17 cellular contexts compared by ENCODE assay signal in genomic region chr16:73418746-73419145, GRCh38.
DNase-seq lines count a peak whose midpoint lies in the region; TF ChIP-seq lines count a peak whose summit lies in the region.
"Had no signal": no experiment of that assay in that cellular context is flagged by ENCODE, and none has a peak within 500 bp of the region (broad histone marks: within the 10 kb centered on the region; RNA-seq: fewer than 3 reads in every experiment).

No MANE protein-coding gene starts in this region.

- peaks cover 33% of the 10 kb centered on the region for H3K4me1 Mint-ChIP-seq in HFFc6 (ENCODE audit: low read depth)
- H3K4me1 Mint-ChIP-seq: CD4-positive, alpha-beta memory T cell had no signal

- peaks cover 3% of the 10 kb centered on the region for H3K27me3 Mint-ChIP-seq in HFFc6 (ENCODE audit: insufficient read depth)
- H3K27me3 Mint-ChIP-seq: CD4-positive, alpha-beta memory T cell had no signal

- H3K4me1 ChIP-seq in adipocyte (ENCODE audit: control insufficient read depth, insufficient read depth, low read length): no peaks in the 10 kb centered on the region
- H3K4me1 ChIP-seq in MM.1S (ENCODE audit: low read length): no peaks in the 10 kb centered on the region
- H3K4me1 ChIP-seq: BE2C, HAP-1 had no signal

- no peaks in the 10 kb centered on the region for H3K9me3 Mint-ChIP-seq in HFFc6

- no peaks in the 10 kb centered on the region for H3K9me2 ChIP-seq in MM.1S (replicated peaks; ENCODE audit: insufficient read depth, low read length)

- H3K9ac ChIP-seq in adipocyte (ENCODE audit: low read length) (no peak overlapping the region), MM.1S (ENCODE audit: low read length) (no peak overlapping the region)
- H3K9ac ChIP-seq: KMS-11 had no signal

- no peak overlapping the region for H3K4me3 Mint-ChIP-seq in HFFc6
- H3K4me3 Mint-ChIP-seq: CD4-positive, alpha-beta memory T cell had no signal

- TF ChIP-seq CTCF in AG09319 (IDR thresholded peaks at IDR 0.05; ENCODE audit: low read depth, low read length) (no peak), fibroblast of villous mesenchyme (IDR thresholded peaks at IDR 0.05; ENCODE audit: insufficient read depth, low read depth, low read length) (no peak), HFFc6 (IDR thresholded peaks at IDR 0.05) (no peak), MM.1S (IDR thresholded peaks at IDR 0.05; ENCODE audit: low read length) (no peak)

- H2AFZ ChIP-seq in MM.1S (ENCODE audit: low read length): no peak overlapping the region

- H3K36me3 Mint-ChIP-seq in HFFc6 (ENCODE audit: low read depth): no peaks in the 10 kb centered on the region
- H3K36me3 Mint-ChIP-seq: CD4-positive, alpha-beta memory T cell had no signal

- no peak overlapping the region for H3K27ac Mint-ChIP-seq in HFFc6
- H3K27ac Mint-ChIP-seq: CD4-positive, alpha-beta memory T cell had no signal

- DNase-seq in AG09319 (ENCODE audit: extremely low read depth, low read depth): peak; percentile 20
- peak; percentile 92 for DNase-seq in H4 (ENCODE audit: low spot score)
- DNase-seq in adipocyte (ENCODE audit: low read depth): peak; percentile 14
- DNase-seq in fibroblast of villous mesenchyme (ENCODE audit: low read depth): peak; percentile 45
- DNase-seq in HFFc6: no peak
- DNase-seq in MM.1S: no peak
- no peak for DNase-seq in HUDEP-2 (lab: John Stamatoyannopoulos, UW; ENCODE audit: unreplicated experiment in 76 of 76)
- no peak for DNase-seq in HT-29 (ENCODE audit: low spot score)
- DNase-seq: BE2C; CD4-positive, alpha-beta memory T cell; DMS79; EL; GOT3 had no signal

- no peaks in the 10 kb centered on the region for H3F3A ChIP-seq in MM.1S (ENCODE audit: insufficient read depth, low read length)

- H3K36me3 ChIP-seq in adipocyte (ENCODE audit: control insufficient read depth, insufficient read depth, low read length, severe bottlenecking) (no peaks in the 10 kb centered on the region), MM.1S (replicated peaks; ENCODE audit: insufficient read depth, low read length) (no peaks in the 10 kb centered on the region)
- H3K36me3 ChIP-seq: BE2C, HAP-1 had no signal

- H3K9me3 ChIP-seq in adipocyte (ENCODE audit: control insufficient read depth, low read length) (no peaks in the 10 kb centered on the region), MM.1S (replicated peaks; ENCODE audit: insufficient read depth, low read length) (no peaks in the 10 kb centered on the region)
- H3K9me3 ChIP-seq: BE2C, HAP-1 had no signal

- H3K79me2 ChIP-seq in MM.1S (ENCODE audit: low read length): no peaks in the 10 kb centered on the region

- no peak overlapping the region for H3K4me2 ChIP-seq in MM.1S (ENCODE audit: low read depth, low read length)
- H3K4me2 ChIP-seq: KMS-11 had no signal

- H3K4me3 ChIP-seq in adipocyte (ENCODE audit: low read length) (no peak overlapping the region), fibroblast of villous mesenchyme (ENCODE audit: low read depth, low read length) (no peak overlapping the region), MM.1S (ENCODE audit: low read length) (no peak overlapping the region)
- H3K4me3 ChIP-seq: HAP-1 had no signal

- H3K27me3 ChIP-seq in adipocyte (replicated peaks; ENCODE audit: control insufficient read depth, insufficient read depth, low read length): no peaks in the 10 kb centered on the region
- H3K27me3 ChIP-seq in MM.1S (replicated peaks; ENCODE audit: insufficient read depth, low read length): no peaks in the 10 kb centered on the region
- H3K27me3 ChIP-seq: BE2C had no signal

- no peak overlapping the region for H3K27ac ChIP-seq in MM.1S (ENCODE audit: low read length)
- H3K27ac ChIP-seq: C4-2B, HL-60, KMS-11 had no signal

- H4K20me1 ChIP-seq in MM.1S (ENCODE audit: insufficient read depth, low read length): no peaks in the 10 kb centered on the region

Comparison
In these comparisons a context has a peak if more than half of its experiments do, and no peak if none do; other contexts are left out.
1. DNase-seq: peak in AG09319 (single experiment), H4 (single experiment), adipocyte (single experiment) and fibroblast of villous mesenchyme (single experiment); none in HFFc6 (single experiment), MM.1S (single experiment), HUDEP-2 (0 of 76) and HT-29 (single experiment).